1 cellular context compared by ENCODE assay signal in genomic region chr2:96507957-96508520, GRCh38.
TF ChIP-seq lines count a peak whose summit lies in the region.

No MANE protein-coding gene starts in this region.

TF ChIP-seq in HepG2, 621 proteins besides CTCF, POLR2A, EP300 and RAD21 (continued from another document and continues in another):
- TF ChIP-seq ATF6 (CRISPR knock-in tag; conservative IDR thresholded peaks at IDR 0.05): no peak
- no peak for TF ChIP-seq YEATS4 (CRISPR knock-in tag; IDR thresholded peaks at IDR 0.05; ENCODE audit: borderline replicate concordance)
- no peak for TF ChIP-seq PCBP1 (IDR thresholded peaks at IDR 0.05; ENCODE audit: borderline replicate concordance, low read depth, low read length)
- TF ChIP-seq ZNF513 (CRISPR knock-in tag; conservative IDR thresholded peaks at IDR 0.05): no peak
- TF ChIP-seq IRF2 (CRISPR knock-in tag; IDR thresholded peaks at IDR 0.05): no peak
- TF ChIP-seq ZNF350 (CRISPR knock-in tag; IDR thresholded peaks at IDR 0.05; ENCODE audit: borderline replicate concordance, low read depth): no peak
- TF ChIP-seq PITX1 (CRISPR knock-in tag; IDR thresholded peaks at IDR 0.05): no peak; the same call in 1 of the 2 replicates
- no peak for TF ChIP-seq ZNF326 (CRISPR knock-in tag; IDR thresholded peaks at IDR 0.05; ENCODE audit: borderline replicate concordance)
- TF ChIP-seq NFE2L1 (CRISPR knock-in tag; IDR thresholded peaks at IDR 0.05; ENCODE audit: borderline replicate concordance): no peak
- TF ChIP-seq ZNF333 (CRISPR knock-in tag; IDR thresholded peaks at IDR 0.05; ENCODE audit: borderline replicate concordance): no peak
- TF ChIP-seq HNRNPK (IDR thresholded peaks at IDR 0.05; ENCODE audit: low read depth, low read length, poor library complexity, severe bottlenecking): no peak
- no peak for TF ChIP-seq ZNF670 (CRISPR knock-in tag; IDR thresholded peaks at IDR 0.05; ENCODE audit: borderline replicate concordance)
- TF ChIP-seq TIGD3 (CRISPR knock-in tag; IDR thresholded peaks at IDR 0.05; ENCODE audit: borderline replicate concordance): 0 out of 2 replicates have a peak, but pooled peaks have one; percentile 1
- TF ChIP-seq TCF7 (IDR thresholded peaks at IDR 0.05; ENCODE audit: low read depth): no peak
- no peak for TF ChIP-seq CENPX (CRISPR knock-in tag; IDR thresholded peaks at IDR 0.05)
- 0 out of 2 replicates have a peak, but pooled peaks have one; percentile 29 for TF ChIP-seq HOMEZ (CRISPR knock-in tag; IDR thresholded peaks at IDR 0.05; ENCODE audit: low read depth)
- TF ChIP-seq ZMYM4 (CRISPR knock-in tag; IDR thresholded peaks at IDR 0.05): peak; percentile 72; the same call in 1 of the 2 replicates
- no peak for TF ChIP-seq ZNF441 (CRISPR knock-in tag; IDR thresholded peaks at IDR 0.05; ENCODE audit: borderline replicate concordance)
- no peak for TF ChIP-seq PHF21A (CRISPR knock-in tag; IDR thresholded peaks at IDR 0.05)
- TF ChIP-seq ZNF251 (CRISPR knock-in tag; IDR thresholded peaks at IDR 0.05): no peak
- no peak for TF ChIP-seq DNMT3B (CRISPR knock-in tag; conservative IDR thresholded peaks at IDR 0.05)
- TF ChIP-seq ZNF772 (CRISPR knock-in tag; IDR thresholded peaks at IDR 0.05): peak; percentile 81; the same call in 1 of the 2 replicates
- 0 out of 2 replicates have a peak, but pooled peaks have one; percentile 36 for TF ChIP-seq ZBTB7A (CRISPR knock-in tag; IDR thresholded peaks at IDR 0.05)
- no peak for TF ChIP-seq ATF4 (CRISPR knock-in tag; IDR thresholded peaks at IDR 0.05)
- TF ChIP-seq ZSCAN30 (CRISPR knock-in tag; IDR thresholded peaks at IDR 0.05): no peak
- no peak for TF ChIP-seq MBD4 (IDR thresholded peaks at IDR 0.05; ENCODE audit: borderline replicate concordance, low read length)
- TF ChIP-seq POGZ (CRISPR knock-in tag; IDR thresholded peaks at IDR 0.05): no peak
- TF ChIP-seq ZNF747 (CRISPR knock-in tag; IDR thresholded peaks at IDR 0.05; ENCODE audit: borderline replicate concordance): 0 out of 2 replicates have a peak, but pooled peaks have one; percentile 14
- TF ChIP-seq NR2F6 (IDR thresholded peaks at IDR 0.05): no peak
- TF ChIP-seq NR2F6 (CRISPR knock-in tag; IDR thresholded peaks at IDR 0.05): peak; percentile 41; the same call in 1 of the 2 replicates
- no peak for TF ChIP-seq ZNF275 (CRISPR knock-in tag; IDR thresholded peaks at IDR 0.05; ENCODE audit: borderline replicate concordance)
- TF ChIP-seq ZNF652 (CRISPR knock-in tag; IDR thresholded peaks at IDR 0.05; ENCODE audit: borderline replicate concordance, low read depth): no peak
- TF ChIP-seq ZBTB10 (CRISPR knock-in tag; IDR thresholded peaks at IDR 0.05; ENCODE audit: borderline replicate concordance): peak; percentile 76; the same call in 1 of the 2 replicates
- TF ChIP-seq HBP1 (CRISPR knock-in tag; IDR thresholded peaks at IDR 0.05; ENCODE audit: low read depth): no peak
- no peak for TF ChIP-seq TP53 (CRISPR knock-in tag; conservative IDR thresholded peaks at IDR 0.05)
- no peak for TF ChIP-seq SOX5 (CRISPR knock-in tag; IDR thresholded peaks at IDR 0.05; ENCODE audit: borderline replicate concordance)
- 0 out of 2 replicates have a peak, but pooled peaks have one; percentile 3 for TF ChIP-seq SKIL (CRISPR knock-in tag; IDR thresholded peaks at IDR 0.05; ENCODE audit: borderline replicate concordance)
- no peak for TF ChIP-seq ZNF775 (CRISPR knock-in tag; IDR thresholded peaks at IDR 0.05; ENCODE audit: borderline replicate concordance)
- no peak for TF ChIP-seq ZNF792 (CRISPR knock-in tag; IDR thresholded peaks at IDR 0.05)
- no peak for TF ChIP-seq ZNF337 (CRISPR knock-in tag; IDR thresholded peaks at IDR 0.05; ENCODE audit: borderline replicate concordance, low read depth)
- no peak for TF ChIP-seq ETS1 (CRISPR knock-in tag; IDR thresholded peaks at IDR 0.05)
- TF ChIP-seq SNAPC5 (CRISPR knock-in tag; IDR thresholded peaks at IDR 0.05; ENCODE audit: borderline replicate concordance): 0 out of 2 replicates have a peak, but pooled peaks have one; percentile 26
- TF ChIP-seq ARNTL (CRISPR knock-in tag; IDR thresholded peaks at IDR 0.05): no peak
- peak; percentile 24; the same call in 1 of the 2 replicates for TF ChIP-seq PHF8 (CRISPR knock-in tag; IDR thresholded peaks at IDR 0.05)
- TF ChIP-seq IKZF5 (CRISPR knock-in tag; IDR thresholded peaks at IDR 0.05): peak; percentile 61; the same call in 1 of the 2 replicates
- no peak for TF ChIP-seq RFXAP (CRISPR knock-in tag; IDR thresholded peaks at IDR 0.05; ENCODE audit: borderline replicate concordance)
- TF ChIP-seq WIZ (CRISPR knock-in tag; IDR thresholded peaks at IDR 0.05): 0 out of 2 replicates have a peak, but pooled peaks have one; percentile 48
- no peak for TF ChIP-seq AGO1 (IDR thresholded peaks at IDR 0.05; ENCODE audit: low read depth, low read length, poor library complexity, severe bottlenecking)
